Comparison of ENCODE assay signal across 6 cellular contexts in the genomic region with DNA sequence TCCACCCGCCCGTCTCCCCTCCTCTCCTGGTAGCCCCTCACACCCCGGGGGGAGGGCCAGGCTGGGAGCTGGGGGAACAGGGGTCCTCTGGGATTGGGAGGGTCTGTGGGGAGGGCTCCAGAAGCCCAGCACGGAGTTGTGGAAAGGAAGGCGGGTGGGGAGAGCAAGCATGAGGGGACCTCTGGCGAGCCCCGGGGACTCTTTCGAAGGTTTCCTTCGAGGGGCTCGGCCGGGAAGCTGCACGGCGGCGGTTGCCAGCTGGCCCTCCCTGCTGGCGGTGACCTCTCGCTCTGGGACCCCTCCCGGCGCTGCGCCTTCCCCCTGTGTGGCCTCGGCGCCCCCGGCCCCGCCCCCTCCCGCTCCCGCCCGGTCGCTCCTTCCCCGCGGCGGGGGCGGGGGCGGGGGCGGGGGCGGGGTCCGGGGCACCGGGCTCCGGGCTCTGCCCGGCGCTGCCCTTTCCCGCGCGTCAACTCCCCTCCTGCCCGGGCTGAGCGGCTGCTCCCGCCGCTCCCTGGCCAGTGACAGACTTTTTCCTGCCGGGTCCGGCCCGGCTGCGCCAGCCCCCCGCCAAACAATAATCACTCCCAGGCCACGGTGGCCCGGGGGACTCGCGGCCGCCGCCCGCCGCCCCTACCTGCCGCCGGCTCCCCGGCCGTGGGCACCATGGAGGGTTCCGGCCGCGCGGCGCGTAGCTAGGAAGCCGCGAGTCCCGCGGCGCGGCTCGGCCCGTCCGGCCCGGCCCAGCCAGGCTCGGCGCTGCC. TPM values are rescaled to one million over a fixed set of nuclear protein-coding genes. Genes with fewer than 3 reads are reported as not detected.
DNase-seq lines count a peak whose midpoint lies in the region; ATAC-seq, FAIRE-seq and TF ChIP-seq lines count a peak whose summit lies in the region.

No MANE protein-coding gene starts in this region.

- H3K27me3 Mint-ChIP-seq in activated naive CD4-positive, alpha-beta T cell treated with anti-CD3 and anti-CD28 coated beads, Interleukin-2, amount 10 ng/mL, durations not matched to agents 7 days and 5 days = peaks cover 100% of the 10 kb centered on the region

- 3% methylated on average over 17 of the region's 81 CpGs for WGBS in hepatocyte (ENCODE audit: low lambda C conversion rate, missing lambda C conversion rate)

- H3K4me1 Mint-ChIP-seq in activated naive CD4-positive, alpha-beta T cell treated with anti-CD3 and anti-CD28 coated beads, Interleukin-2, amount 10 ng/mL, durations not matched to agents 7 days and 5 days = peaks cover 42% of the 10 kb centered on the region

- no peak for FAIRE-seq in urothelium cell line (lab: Jason Lieb, UNC)

- peak overlapping the region; percentile 91 for H3K4me2 ChIP-seq in hepatocyte

- H2AFZ ChIP-seq in hepatocyte = no peak overlapping the region

- H3K27ac Mint-ChIP-seq in activated naive CD4-positive, alpha-beta T cell treated with anti-CD3 and anti-CD28 coated beads, Interleukin-2, amount 10 ng/mL, durations not matched to agents 7 days and 5 days = no peak overlapping the region
- no peak overlapping the region for H3K27ac Mint-ChIP-seq in activated naive CD4-positive, alpha-beta T cell treated with anti-CD3 and anti-CD28 coated beads, Interleukin-2, amount 50 U/mL, for 72 hours

- peak overlapping the region; percentile 99 for H3K27ac ChIP-seq in hepatocyte

- H3K79me2 ChIP-seq in hepatocyte = peaks cover 30% of the 10 kb centered on the region

- no peaks in the 10 kb centered on the region for H3K36me3 ChIP-seq in hepatocyte (replicated peaks; ENCODE audit: insufficient read depth, low read depth)

- peak overlapping the region; percentile 66 for H3K4me3 Mint-ChIP-seq in activated naive CD4-positive, alpha-beta T cell treated with anti-CD3 and anti-CD28 coated beads, Interleukin-2, amount 10 ng/mL, durations not matched to agents 7 days and 5 days

- H3K9me3 ChIP-seq in hepatocyte (ENCODE audit: low read depth) = no peaks in the 10 kb centered on the region

- H3K27me3 ChIP-seq in hepatocyte = no peaks in the 10 kb centered on the region

- H4K20me1 ChIP-seq in hepatocyte (ENCODE audit: insufficient read depth, poor library complexity, severe bottlenecking) = no peaks in the 10 kb centered on the region

- peak; percentile 50 for DNase-seq in activated naive CD4-positive, alpha-beta T cell treated with anti-CD3 and anti-CD28 coated beads, Interleukin-2, amount 10 ng/mL, durations not matched to agents 7 days and 5 days
- no peak for DNase-seq in activated naive CD4-positive, alpha-beta T cell treated with Interleukin-2 at 50 U/mL for 16 hours
- peak; percentile 63 for DNase-seq in hepatocyte (ENCODE audit: low spot score)
- DNase-seq in urothelium cell line (ENCODE audit: low spot score) = peak; percentile 57
- DNase-seq in cortex of kidney (lab: John Stamatoyannopoulos, UW) = no peak
- no peak for DNase-seq in activated naive CD4-positive, alpha-beta T cell treated with anti-CD3 and anti-CD28 coated beads, Interleukin-2, amount 50 U/mL, for 72 hours (ENCODE audit: low spot score in 2 of 2)

- H3K4me1 ChIP-seq in hepatocyte (ENCODE audit: insufficient read depth) = peaks cover 68% of the 10 kb centered on the region

- H3K36me3 Mint-ChIP-seq in activated naive CD4-positive, alpha-beta T cell treated with anti-CD3 and anti-CD28 coated beads, Interleukin-2, amount 10 ng/mL, durations not matched to agents 7 days and 5 days = no peaks in the 10 kb centered on the region
- H3K36me3 Mint-ChIP-seq in activated naive CD4-positive, alpha-beta T cell treated with anti-CD3 and anti-CD28 coated beads, Interleukin-2, amount 50 U/mL, for 72 hours = no peaks in the 10 kb centered on the region

- no peaks in the 10 kb centered on the region for H3K9me3 Mint-ChIP-seq in activated naive CD4-positive, alpha-beta T cell treated with anti-CD3 and anti-CD28 coated beads, Interleukin-2, amount 10 ng/mL, durations not matched to agents 7 days and 5 days
- H3K9me3 Mint-ChIP-seq in activated naive CD4-positive, alpha-beta T cell treated with anti-CD3 and anti-CD28 coated beads, Interleukin-2, amount 50 U/mL, for 72 hours = no peaks in the 10 kb centered on the region

- peak overlapping the region; percentile 97 for H3K4me3 ChIP-seq in hepatocyte

- CTCF ChIA-PET in activated naive CD4-positive, alpha-beta T cell treated with anti-CD3 and anti-CD28 coated beads, Interleukin-2, amount 10 ng/mL, durations not matched to agents 7 days and 5 days (lab: Charles Lee) = interaction anchor here (2.0 to 24.9 kb wide), 4 partner anchors 10 to 27 kb away, joined by 7 to 564 read pairs (median 29); a partner anchor contains a TSS

- TF ChIP-seq CTCF in hepatocyte (IDR thresholded peaks at IDR 0.05; ENCODE audit: poor library complexity) = no peak

- no peak for ATAC-seq in activated naive CD4-positive, alpha-beta T cell treated with anti-CD3 and anti-CD28 coated beads, Interleukin-2, amount 50 U/mL, for 72 hours

- no peaks in the 10 kb centered on the region for H3K9me2 ChIP-seq in hepatocyte (replicated peaks; ENCODE audit: insufficient read depth)

RNA-seq across cellular contexts. Expression of a gene that starts 1.0 kb away (rescaled TPM):
- 5.5 and 13.2 TPM in 2 replicates for total RNA-seq in hepatocyte
- polyA plus RNA-seq in hepatocyte = 6.5 and 9.4 TPM in 2 replicates
- under 1 TPM in 1 of 2 donors, not detected in 1; 0.89 TPM for total RNA-seq in activated naive CD4-positive, alpha-beta T cell treated with anti-CD3 and anti-CD28 coated beads, Interleukin-2, amount 50 U/mL, for 72 hours

RNA-seq across cellular contexts. Expression of a gene that starts 19.1 kb away (rescaled TPM):
- total RNA-seq in hepatocyte = 69.8 and 74.4 TPM in 2 replicates
- polyA plus RNA-seq in hepatocyte = 97.4 and 117 TPM in 2 replicates
- 10 to 100 TPM; 49.9 to 57.2 TPM for total RNA-seq in activated naive CD4-positive, alpha-beta T cell treated with anti-CD3 and anti-CD28 coated beads, Interleukin-2, amount 50 U/mL, for 72 hours

RNA-seq across cellular contexts. Expression of a gene that starts 19.4 kb away (rescaled TPM):
- total RNA-seq in hepatocyte = 17.3 and 24.0 TPM in 2 replicates
- 20.2 and 25.0 TPM in 2 replicates for polyA plus RNA-seq in hepatocyte
- 10 to 100 TPM; 35.6 to 53.7 TPM for total RNA-seq in activated naive CD4-positive, alpha-beta T cell treated with anti-CD3 and anti-CD28 coated beads, Interleukin-2, amount 50 U/mL, for 72 hours

RNA-seq across cellular contexts. Expression of a gene that starts 29.2 kb away (rescaled TPM):
- total RNA-seq in hepatocyte = 146 and 152 TPM in 2 replicates
- polyA plus RNA-seq in hepatocyte = 242 TPM in 2 replicates
- total RNA-seq in activated naive CD4-positive, alpha-beta T cell treated with anti-CD3 and anti-CD28 coated beads, Interleukin-2, amount 50 U/mL, for 72 hours = 100 to 1,000 TPM; 238 to 253 TPM

RNA-seq across cellular contexts. Expression of a gene that starts 31.5 kb away (rescaled TPM):
- total RNA-seq in hepatocyte = 0.16 TPM in 1 of 2 replicates, not detected in the other
- 0.07 and 0.26 TPM in 2 replicates for polyA plus RNA-seq in hepatocyte
- total RNA-seq in activated naive CD4-positive, alpha-beta T cell treated with anti-CD3 and anti-CD28 coated beads, Interleukin-2, amount 50 U/mL, for 72 hours = 100 to 1,000 TPM; 135 to 155 TPM

Comparison
In these comparisons a context has a peak if more than half of its experiments do, and no peak if none do; other contexts are left out.
1. DNase-seq: peak in activated naive CD4-positive, alpha-beta T cell treated with anti-CD3 and anti-CD28 coated beads, Interleukin-2, amount 10 ng/mL, durations not matched to agents 7 days and 5 days (single experiment), hepatocyte (single experiment) and urothelium cell line (single experiment); none in activated naive CD4-positive, alpha-beta T cell treated with Interleukin-2 at 50 U/mL for 16 hours (single experiment), cortex of kidney (single experiment) and activated naive CD4-positive, alpha-beta T cell treated with anti-CD3 and anti-CD28 coated beads, Interleukin-2, amount 50 U/mL, for 72 hours (0 of 2).